1 cellular context compared by ENCODE assay signal in the genomic region with DNA sequence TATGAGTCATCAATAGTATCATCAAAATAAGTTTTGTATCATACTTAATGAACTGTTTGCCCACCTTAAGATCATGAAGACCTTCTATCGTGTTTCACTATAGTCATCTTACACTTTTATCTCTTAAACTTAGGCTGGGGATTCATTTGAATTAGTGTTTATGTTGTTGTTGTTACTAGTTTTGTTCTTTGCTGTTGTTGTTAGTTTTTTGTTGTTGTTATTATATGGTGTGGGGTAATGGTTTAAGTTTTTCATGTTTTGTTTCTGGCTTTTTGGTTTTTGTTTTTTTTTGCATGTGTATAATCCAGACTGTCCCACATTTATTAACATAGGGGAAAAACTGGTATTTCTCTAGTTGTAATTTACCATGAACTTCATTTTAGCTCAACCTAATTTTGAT.
TF ChIP-seq lines count a peak whose summit lies in the region.

No MANE protein-coding gene starts in this region.

TF ChIP-seq in K562, 482 proteins besides CTCF, POLR2A, EP300 and RAD21 (continued from another document and continues in another):
- TF ChIP-seq, protein P1, sequence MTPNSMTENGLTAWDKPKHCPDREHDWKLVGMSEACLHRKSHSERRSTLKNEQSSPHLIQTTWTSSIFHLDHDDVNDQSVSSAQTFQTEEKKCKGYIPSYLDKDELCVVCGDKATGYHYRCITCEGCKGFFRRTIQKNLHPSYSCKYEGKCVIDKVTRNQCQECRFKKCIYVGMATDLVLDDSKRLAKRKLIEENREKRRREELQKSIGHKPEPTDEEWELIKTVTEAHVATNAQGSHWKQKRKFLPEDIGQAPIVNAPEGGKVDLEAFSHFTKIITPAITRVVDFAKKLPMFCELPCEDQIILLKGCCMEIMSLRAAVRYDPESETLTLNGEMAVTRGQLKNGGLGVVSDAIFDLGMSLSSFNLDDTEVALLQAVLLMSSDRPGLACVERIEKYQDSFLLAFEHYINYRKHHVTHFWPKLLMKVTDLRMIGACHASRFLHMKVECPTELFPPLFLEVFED (CRISPR knock-in tag; conservative IDR thresholded peaks at IDR 0.05): peak; percentile 90; the same call in 1 of the 2 replicates
- TF ChIP-seq, protein P2, sequence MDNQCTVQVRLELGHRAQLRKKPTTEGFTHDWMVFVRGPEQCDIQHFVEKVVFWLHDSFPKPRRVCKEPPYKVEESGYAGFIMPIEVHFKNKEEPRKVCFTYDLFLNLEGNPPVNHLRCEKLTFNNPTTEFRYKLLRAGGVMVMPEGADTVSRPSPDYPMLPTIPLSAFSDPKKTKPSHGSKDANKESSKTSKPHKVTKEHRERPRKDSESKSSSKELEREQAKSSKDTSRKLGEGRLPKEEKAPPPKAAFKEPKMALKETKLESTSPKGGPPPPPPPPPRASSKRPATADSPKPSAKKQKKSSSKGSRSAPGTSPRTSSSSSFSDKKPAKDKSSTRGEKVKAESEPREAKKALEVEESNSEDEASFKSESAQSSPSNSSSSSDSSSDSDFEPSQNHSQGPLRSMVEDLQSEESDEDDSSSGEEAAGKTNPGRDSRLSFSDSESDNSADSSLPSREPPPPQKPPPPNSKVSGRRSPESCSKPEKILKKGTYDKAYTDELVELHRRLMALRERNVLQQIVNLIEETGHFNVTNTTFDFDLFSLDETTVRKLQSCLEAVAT (IDR thresholded peaks at IDR 0.05): peak in 1 of 2 experiments; percentile 59; a peak in 1 of 4 replicates
- no peak for TF ChIP-seq ELF4 (CRISPR knock-in tag; IDR thresholded peaks at IDR 0.05)
- TF ChIP-seq U2AF1 (optimal IDR thresholded peaks at IDR 0.05; ENCODE audit: low read depth, low read length): no peak
- no peak for TF ChIP-seq FOXP1 (CRISPR knock-in tag; IDR thresholded peaks at IDR 0.05)
- TF ChIP-seq, protein P3, sequence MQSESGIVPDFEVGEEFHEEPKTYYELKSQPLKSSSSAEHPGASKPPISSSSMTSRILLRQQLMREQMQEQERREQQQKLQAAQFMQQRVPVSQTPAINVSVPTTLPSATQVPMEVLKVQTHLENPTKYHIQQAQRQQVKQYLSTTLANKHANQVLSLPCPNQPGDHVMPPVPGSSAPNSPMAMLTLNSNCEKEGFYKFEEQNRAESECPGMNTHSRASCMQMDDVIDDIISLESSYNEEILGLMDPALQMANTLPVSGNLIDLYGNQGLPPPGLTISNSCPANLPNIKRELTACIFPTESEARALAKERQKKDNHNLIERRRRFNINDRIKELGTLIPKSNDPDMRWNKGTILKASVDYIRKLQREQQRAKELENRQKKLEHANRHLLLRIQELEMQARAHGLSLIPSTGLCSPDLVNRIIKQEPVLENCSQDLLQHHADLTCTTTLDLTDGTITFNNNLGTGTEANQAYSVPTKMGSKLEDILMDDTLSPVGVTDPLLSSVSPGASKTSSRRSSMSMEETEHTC (IDR thresholded peaks at IDR 0.05): no peak
- TF ChIP-seq ZNF551 (CRISPR knock-in tag; IDR thresholded peaks at IDR 0.05): 0 out of 2 replicates have a peak, but pooled peaks have one; percentile 3
- no peak for TF ChIP-seq NFE2L1 (tag; IDR thresholded peaks at IDR 0.05; ENCODE audit: borderline replicate concordance, low read depth)
- TF ChIP-seq RAD51 (IDR thresholded peaks at IDR 0.05; ENCODE audit: borderline replicate concordance, low read depth): no peak
- TF ChIP-seq KLF16 (IDR thresholded peaks at IDR 0.05): no peak
- TF ChIP-seq ZFP36 (IDR thresholded peaks at IDR 0.05; ENCODE audit: low read depth, low read length, partially characterized antibody): no peak
- no peak for TF ChIP-seq ZNF384 (IDR thresholded peaks at IDR 0.05; ENCODE audit: low read depth, low read length)
- no peak for TF ChIP-seq POLR2AphosphoS2 (IDR thresholded peaks at IDR 0.05; ENCODE audit: low read length)
- no peak for TF ChIP-seq SOX6 (IDR thresholded peaks at IDR 0.05)
- no peak for TF ChIP-seq KAT8 (IDR thresholded peaks at IDR 0.05; ENCODE audit: low read depth)
- no peak for TF ChIP-seq MTA2 (IDR thresholded peaks at IDR 0.05; ENCODE audit: low read depth)
- TF ChIP-seq SIRT6 (IDR thresholded peaks at IDR 0.05; ENCODE audit: low read depth, low read length): no peak
- no peak for TF ChIP-seq POU5F1 (IDR thresholded peaks at IDR 0.05; ENCODE audit: borderline replicate concordance, low read depth, low read length, partially characterized antibody)
- TF ChIP-seq NUFIP1 (IDR thresholded peaks at IDR 0.05; ENCODE audit: partially characterized antibody): no peak
- no peak for TF ChIP-seq TCF7 (IDR thresholded peaks at IDR 0.05; ENCODE audit: borderline replicate concordance)
- TF ChIP-seq MCM7 (IDR thresholded peaks at IDR 0.05): peak in 1 of 2 experiments; percentile 47; a peak in 1 of 4 replicates
- TF ChIP-seq, protein P4, sequence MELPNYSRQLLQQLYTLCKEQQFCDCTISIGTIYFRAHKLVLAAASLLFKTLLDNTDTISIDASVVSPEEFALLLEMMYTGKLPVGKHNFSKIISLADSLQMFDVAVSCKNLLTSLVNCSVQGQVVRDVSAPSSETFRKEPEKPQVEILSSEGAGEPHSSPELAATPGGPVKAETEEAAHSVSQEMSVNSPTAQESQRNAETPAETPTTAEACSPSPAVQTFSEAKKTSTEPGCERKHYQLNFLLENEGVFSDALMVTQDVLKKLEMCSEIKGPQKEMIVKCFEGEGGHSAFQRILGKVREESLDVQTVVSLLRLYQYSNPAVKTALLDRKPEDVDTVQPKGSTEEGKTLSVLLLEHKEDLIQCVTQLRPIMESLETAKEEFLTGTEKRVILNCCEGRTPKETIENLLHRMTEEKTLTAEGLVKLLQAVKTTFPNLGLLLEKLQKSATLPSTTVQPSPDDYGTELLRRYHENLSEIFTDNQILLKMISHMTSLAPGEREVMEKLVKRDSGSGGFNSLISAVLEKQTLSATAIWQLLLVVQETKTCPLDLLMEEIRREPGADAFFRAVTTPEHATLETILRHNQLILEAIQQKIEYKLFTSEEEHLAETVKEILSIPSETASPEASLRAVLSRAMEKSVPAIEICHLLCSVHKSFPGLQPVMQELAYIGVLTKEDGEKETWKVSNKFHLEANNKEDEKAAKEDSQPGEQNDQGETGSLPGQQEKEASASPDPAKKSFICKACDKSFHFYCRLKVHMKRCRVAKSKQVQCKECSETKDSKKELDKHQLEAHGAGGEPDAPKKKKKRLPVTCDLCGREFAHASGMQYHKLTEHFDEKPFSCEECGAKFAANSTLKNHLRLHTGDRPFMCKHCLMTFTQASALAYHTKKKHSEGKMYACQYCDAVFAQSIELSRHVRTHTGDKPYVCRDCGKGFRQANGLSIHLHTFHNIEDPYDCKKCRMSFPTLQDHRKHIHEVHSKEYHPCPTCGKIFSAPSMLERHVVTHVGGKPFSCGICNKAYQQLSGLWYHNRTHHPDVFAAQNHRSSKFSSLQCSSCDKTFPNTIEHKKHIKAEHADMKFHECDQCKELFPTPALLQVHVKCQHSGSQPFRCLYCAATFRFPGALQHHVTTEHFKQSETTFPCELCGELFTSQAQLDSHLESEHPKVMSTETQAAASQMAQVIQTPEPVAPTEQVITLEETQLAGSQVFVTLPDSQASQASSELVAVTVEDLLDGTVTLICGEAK (IDR thresholded peaks at IDR 0.05): no peak
- TF ChIP-seq, protein P4 (CRISPR knock-in tag; IDR thresholded peaks at IDR 0.05): no peak
- no peak for TF ChIP-seq STAT5B (CRISPR knock-in tag; IDR thresholded peaks at IDR 0.05)
- TF ChIP-seq PHF8 (IDR thresholded peaks at IDR 0.05; ENCODE audit: borderline replicate concordance, low read length): no peak
- no peak for TF ChIP-seq NFYB (IDR thresholded peaks at IDR 0.05; ENCODE audit: extremely low read depth, insufficient read length)
- 0 out of 2 replicates have a peak, but pooled peaks have one; percentile 36 for TF ChIP-seq OTX1 (CRISPR knock-in tag; IDR thresholded peaks at IDR 0.05)
- no peak for TF ChIP-seq SMARCB1 (IDR thresholded peaks at IDR 0.05; ENCODE audit: insufficient read length, low read depth)
- no peak for TF ChIP-seq RBM17 (IDR thresholded peaks at IDR 0.05; ENCODE audit: borderline replicate concordance, low read depth, low read length)
- TF ChIP-seq NFRKB (IDR thresholded peaks at IDR 0.05; ENCODE audit: low read depth): no peak
- no peak for TF ChIP-seq POLR2H (tag; IDR thresholded peaks at IDR 0.05; ENCODE audit: low read depth)
- no peak for TF ChIP-seq ZNF561 (CRISPR knock-in tag; conservative IDR thresholded peaks at IDR 0.05)
- TF ChIP-seq RBM25 (IDR thresholded peaks at IDR 0.05; ENCODE audit: low read depth, low read length, severe bottlenecking): no peak
- 0 out of 2 replicates have a peak, but pooled peaks have one; percentile 73 for TF ChIP-seq YBX1 (IDR thresholded peaks at IDR 0.05)
- TF ChIP-seq, protein P5, sequence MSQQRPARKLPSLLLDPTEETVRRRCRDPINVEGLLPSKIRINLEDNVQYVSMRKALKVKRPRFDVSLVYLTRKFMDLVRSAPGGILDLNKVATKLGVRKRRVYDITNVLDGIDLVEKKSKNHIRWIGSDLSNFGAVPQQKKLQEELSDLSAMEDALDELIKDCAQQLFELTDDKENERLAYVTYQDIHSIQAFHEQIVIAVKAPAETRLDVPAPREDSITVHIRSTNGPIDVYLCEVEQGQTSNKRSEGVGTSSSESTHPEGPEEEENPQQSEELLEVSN (IDR thresholded peaks at IDR 0.05; ENCODE audit: borderline replicate concordance in 1 of 2, extremely low read depth in 1 of 2, insufficient read depth in 1 of 2, insufficient read length in 1 of 2, low read depth in 1 of 2, low read length in 1 of 2, poor library complexity in 1 of 2, severe bottlenecking in 1 of 2): no peak
- TF ChIP-seq FIP1L1 (IDR thresholded peaks at IDR 0.05; ENCODE audit: low read depth, low read length, poor library complexity, severe bottlenecking): no peak
- no peak for TF ChIP-seq TOE1 (IDR thresholded peaks at IDR 0.05; ENCODE audit: borderline replicate concordance)
- TF ChIP-seq TOE1 (CRISPR knock-in tag; IDR thresholded peaks at IDR 0.05; ENCODE audit: borderline replicate concordance, low read depth): no peak
- TF ChIP-seq, protein P6, sequence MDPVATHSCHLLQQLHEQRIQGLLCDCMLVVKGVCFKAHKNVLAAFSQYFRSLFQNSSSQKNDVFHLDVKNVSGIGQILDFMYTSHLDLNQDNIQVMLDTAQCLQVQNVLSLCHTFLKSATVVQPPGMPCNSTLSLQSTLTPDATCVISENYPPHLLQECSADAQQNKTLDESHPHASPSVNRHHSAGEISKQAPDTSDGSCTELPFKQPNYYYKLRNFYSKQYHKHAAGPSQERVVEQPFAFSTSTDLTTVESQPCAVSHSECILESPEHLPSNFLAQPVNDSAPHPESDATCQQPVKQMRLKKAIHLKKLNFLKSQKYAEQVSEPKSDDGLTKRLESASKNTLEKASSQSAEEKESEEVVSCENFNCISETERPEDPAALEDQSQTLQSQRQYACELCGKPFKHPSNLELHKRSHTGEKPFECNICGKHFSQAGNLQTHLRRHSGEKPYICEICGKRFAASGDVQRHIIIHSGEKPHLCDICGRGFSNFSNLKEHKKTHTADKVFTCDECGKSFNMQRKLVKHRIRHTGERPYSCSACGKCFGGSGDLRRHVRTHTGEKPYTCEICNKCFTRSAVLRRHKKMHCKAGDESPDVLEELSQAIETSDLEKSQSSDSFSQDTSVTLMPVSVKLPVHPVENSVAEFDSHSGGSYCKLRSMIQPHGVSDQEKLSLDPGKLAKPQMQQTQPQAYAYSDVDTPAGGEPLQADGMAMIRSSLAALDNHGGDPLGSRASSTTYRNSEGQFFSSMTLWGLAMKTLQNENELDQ (CRISPR knock-in tag; IDR thresholded peaks at IDR 0.05; ENCODE audit: borderline replicate concordance): no peak
- TF ChIP-seq SP2 (IDR thresholded peaks at IDR 0.05; ENCODE audit: extremely low read depth, low read depth, low read length, poor library complexity, severe bottlenecking): no peak
- TF ChIP-seq, protein P7, sequence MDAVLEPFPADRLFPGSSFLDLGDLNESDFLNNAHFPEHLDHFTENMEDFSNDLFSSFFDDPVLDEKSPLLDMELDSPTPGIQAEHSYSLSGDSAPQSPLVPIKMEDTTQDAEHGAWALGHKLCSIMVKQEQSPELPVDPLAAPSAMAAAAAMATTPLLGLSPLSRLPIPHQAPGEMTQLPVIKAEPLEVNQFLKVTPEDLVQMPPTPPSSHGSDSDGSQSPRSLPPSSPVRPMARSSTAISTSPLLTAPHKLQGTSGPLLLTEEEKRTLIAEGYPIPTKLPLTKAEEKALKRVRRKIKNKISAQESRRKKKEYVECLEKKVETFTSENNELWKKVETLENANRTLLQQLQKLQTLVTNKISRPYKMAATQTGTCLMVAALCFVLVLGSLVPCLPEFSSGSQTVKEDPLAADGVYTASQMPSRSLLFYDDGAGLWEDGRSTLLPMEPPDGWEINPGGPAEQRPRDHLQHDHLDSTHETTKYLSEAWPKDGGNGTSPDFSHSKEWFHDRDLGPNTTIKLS (IDR thresholded peaks at IDR 0.05; ENCODE audit: borderline replicate concordance, low read depth): no peak
- TF ChIP-seq PTRF (tag; IDR thresholded peaks at IDR 0.05): no peak
- no peak for TF ChIP-seq FOXM1 (IDR thresholded peaks at IDR 0.05; ENCODE audit: low read depth)
- TF ChIP-seq FOXM1 (CRISPR knock-in tag; IDR thresholded peaks at IDR 0.05; ENCODE audit: low read depth): no peak
- TF ChIP-seq PCBP2 (IDR thresholded peaks at IDR 0.05; ENCODE audit: low read depth, low read length, poor library complexity, severe bottlenecking): no peak
- TF ChIP-seq PRMT5 (CRISPR knock-in tag; IDR thresholded peaks at IDR 0.05): no peak
- TF ChIP-seq MYBL2 (IDR thresholded peaks at IDR 0.05; ENCODE audit: low read depth): no peak
- TF ChIP-seq MYBL2 (CRISPR knock-in tag; IDR thresholded peaks at IDR 0.05; ENCODE audit: borderline replicate concordance): no peak
- no peak for TF ChIP-seq KLF1 (tag; IDR thresholded peaks at IDR 0.05)
- no peak for TF ChIP-seq ZNF583 (CRISPR knock-in tag; IDR thresholded peaks at IDR 0.05)
